In genomic region chrX:829145-829544, GRCh38 we compare ENCODE assay signal across 21 cellular contexts.
"Had no signal": no experiment of that assay in that cellular context is flagged by ENCODE, and none has a peak within 500 bp of the region (broad histone marks: within the 10 kb centered on the region; RNA-seq: fewer than 3 reads in every experiment).

No MANE protein-coding gene starts in this region.

- H3K9me3 Mint-ChIP-seq: natural killer cell treated with Interleukin-12 subunit alpha and Interleukin-12 subunit beta and Interleukin-15 and Interleukin-18, amount 100 ng/mL, for 72 hours had no signal

- H3K4me3 Mint-ChIP-seq: natural killer cell treated with Interleukin-12 subunit alpha and Interleukin-12 subunit beta and Interleukin-15 and Interleukin-18, amount 100 ng/mL, for 72 hours had no signal

- ATAC-seq: gastroesophageal sphincter; lower lobe of right lung; natural killer cell treated with Interleukin-12 subunit alpha and Interleukin-12 subunit beta and Interleukin-15 and Interleukin-18, amount 100 ng/mL, for 72 hours; pancreas; right cardiac atrium; stimulated activated naive CD8-positive, alpha-beta T cell treated with anti-CD3 and anti-CD28 coated beads, Interleukin-15, Interleukin-2, amounts not matched to agents 100 U/mL and 50 U/mL, for 24 hours had no signal

- H3K36me3 Mint-ChIP-seq: immature natural killer cell; natural killer cell treated with Interleukin-12 subunit alpha and Interleukin-12 subunit beta and Interleukin-15 and Interleukin-18, amount 100 ng/mL, for 72 hours had no signal

- H3K27me3 Mint-ChIP-seq: natural killer cell treated with Interleukin-12 subunit alpha and Interleukin-12 subunit beta and Interleukin-15 and Interleukin-18, amount 100 ng/mL, for 72 hours had no signal

- H3K27ac Mint-ChIP-seq: natural killer cell treated with Interleukin-12 subunit alpha and Interleukin-12 subunit beta and Interleukin-15 and Interleukin-18, amount 100 ng/mL, for 72 hours; progenitor cell of endocrine pancreas had no signal

- H3K27me3 ChIP-seq: colonic mucosa, esophagus squamous epithelium, gastroesophageal sphincter, neutrophil, pancreas, testis, transverse colon had no signal

- H3K27ac ChIP-seq: colonic mucosa, esophagus squamous epithelium, gastroesophageal sphincter, left ventricle myocardium inferior, lower lobe of right lung, neutrophil, pancreas, testis, transverse colon had no signal

- H3K36me3 ChIP-seq: colonic mucosa, esophagus squamous epithelium, gastroesophageal sphincter, left ventricle myocardium inferior, lower lobe of right lung, neutrophil, pancreas, transverse colon had no signal

- H3K4me1 ChIP-seq: colonic mucosa, esophagus squamous epithelium, gastroesophageal sphincter, left ventricle myocardium inferior, lower lobe of right lung, pancreas, testis, transverse colon had no signal

- H3K4me1 Mint-ChIP-seq: immature natural killer cell had no signal

- FAIRE-seq: keratinocyte, pancreas had no signal

- H3K4me2 ChIP-seq: smooth muscle cell had no signal

- H3K9me3 ChIP-seq: colonic mucosa, lower lobe of right lung, neutrophil, pancreas, testis, transverse colon had no signal

- H3K4me3 ChIP-seq: colonic mucosa, esophagus squamous epithelium, gastroesophageal sphincter, left ventricle myocardium inferior, lower lobe of right lung, pancreas, smooth muscle cell, testis, transverse colon had no signal

- DNase-seq: cerebellar nuclear complex; colonic mucosa; dermis blood vessel endothelial cell; esophagus squamous epithelium; immature natural killer cell; left ventricle myocardium inferior; lower lobe of right lung; mesenchymal stem cell; midbrain; pancreas; right cardiac atrium; stimulated activated CD4-positive, alpha-beta T cell treated with anti-CD3 and anti-CD28 coated beads, Interleukin-2, amount 100 ng/mL, for 48 hours; stimulated activated naive CD8-positive, alpha-beta T cell treated with anti-CD3 and anti-CD28 coated beads, Interleukin-15, Interleukin-2, amounts not matched to agents 100 U/mL and 50 U/mL, for 24 hours; testis; transverse colon had no signal
